13 cellular contexts compared by ENCODE assay signal in the genomic region with DNA sequence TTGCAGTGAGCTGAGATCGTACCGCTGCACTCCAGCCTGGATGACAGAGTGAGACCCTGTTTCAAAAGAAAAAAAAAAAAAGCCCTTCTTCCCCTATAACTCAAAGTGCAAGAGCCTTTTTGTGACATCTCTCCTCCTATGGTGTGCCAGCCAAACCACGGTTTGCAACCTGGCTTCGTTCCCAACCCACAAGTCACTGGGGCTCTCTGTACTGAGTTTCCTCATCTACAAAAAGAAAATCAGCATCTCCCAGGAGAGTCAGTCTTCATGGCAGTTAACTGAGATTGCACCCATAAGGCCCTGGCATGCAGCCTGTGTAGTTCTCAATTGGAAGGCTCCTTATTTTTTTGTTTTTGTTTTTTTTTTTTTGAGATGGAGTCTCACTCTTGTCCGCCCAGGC. TPM values are rescaled to one million over a fixed set of nuclear protein-coding genes. Genes with fewer than 3 reads are reported as not detected.
DNase-seq lines count a peak whose midpoint lies in the region; ATAC-seq and TF ChIP-seq lines count a peak whose summit lies in the region.
"Had no signal": no experiment of that assay in that cellular context is flagged by ENCODE, and none has a peak within 500 bp of the region (broad histone marks: within the 10 kb centered on the region; RNA-seq: fewer than 3 reads in every experiment).

No MANE protein-coding gene starts in this region.

- peaks cover 14 to 25% of the 10 kb centered on the region in 2 donors for H3K36me3 Mint-ChIP-seq in activated naive CD4-positive, alpha-beta T cell treated with anti-CD3 and anti-CD28 coated beads, Interleukin-2, amount 50 U/mL, for 72 hours

- no peak for TF ChIP-seq CTCF in cardiac fibroblast (IDR thresholded peaks at IDR 0.05; ENCODE audit: low read depth, low read length)

- no peaks in the 10 kb centered on the region for H3K9me3 Mint-ChIP-seq in activated naive CD4-positive, alpha-beta T cell treated with anti-CD3 and anti-CD28 coated beads, Interleukin-2, amount 50 U/mL, for 72 hours
- H3K9me3 Mint-ChIP-seq: activated CD4-positive, alpha-beta memory T cell treated with anti-CD3 and anti-CD28 coated beads, Interleukin-2, amount 10 ng/mL, durations not matched to agents 7 days and 5 days; CD4-positive, alpha-beta memory T cell had no signal

- no peak for DNase-seq in activated naive CD4-positive, alpha-beta T cell treated with anti-CD3 and anti-CD28 coated beads, Interleukin-2, amount 50 U/mL, for 72 hours (ENCODE audit: low spot score in 2 of 2)
- no peak for DNase-seq in activated naive CD4-positive, alpha-beta T cell (lab: John Stamatoyannopoulos, UW)
- DNase-seq in NCI-H2196 (lab: John Stamatoyannopoulos, UW; ENCODE audit: unreplicated experiment) (peak; percentile 26), cardiac fibroblast (ENCODE audit: low read depth in 2 of 2) (peak; percentile 76 to 84), stromal cell of bone marrow (ENCODE audit: low read depth) (peak; percentile 61)
- DNase-seq: activated CD4-positive, alpha-beta memory T cell treated with anti-CD3 and anti-CD28 coated beads, Interleukin-2, amount 10 ng/mL, durations not matched to agents 7 days and 5 days; caudate nucleus; CD4-positive, alpha-beta memory T cell; NK-92 treated with Interleukin-12 subunit alpha and Interleukin-12 subunit beta, amount 100 ng/mL, for 24 hours; stimulated activated CD4-positive, alpha-beta T cell treated with anti-CD3 and anti-CD28 coated beads, Interleukin-4, amount 100 ng/mL, for 4 hours had no signal

- peak; percentile 34 to 36 for ATAC-seq in activated naive CD4-positive, alpha-beta T cell treated with anti-CD3 and anti-CD28 coated beads, Interleukin-2, amount 50 U/mL, for 72 hours
- ATAC-seq in HG02970 (IDR thresholded peaks at IDR 0.05; ENCODE audit: low FRiP score, unreplicated experiment) = no peak
- ATAC-seq in HG02610 (IDR thresholded peaks at IDR 0.05; ENCODE audit: unreplicated experiment) = no peak
- no peak for ATAC-seq in HG03342 (IDR thresholded peaks at IDR 0.05; ENCODE audit: unreplicated experiment)

- H3K27ac Mint-ChIP-seq in activated naive CD4-positive, alpha-beta T cell treated with anti-CD3 and anti-CD28 coated beads, Interleukin-2, amount 50 U/mL, for 72 hours = peak overlapping the region in 1 of 2 donors; percentile 46
- H3K27ac Mint-ChIP-seq: activated CD4-positive, alpha-beta memory T cell treated with anti-CD3 and anti-CD28 coated beads, Interleukin-2, amount 10 ng/mL, durations not matched to agents 7 days and 5 days had no signal

- H3K4me3 ChIP-seq in cardiac fibroblast (replicated peaks in 1 of 2; ENCODE audit: low read depth in 2 of 2, low read length in 2 of 2) = no peak overlapping the region

RNA-seq across cellular contexts. Expression of a gene that starts 14.8 kb away (rescaled TPM):
- 10 to 100 TPM; 67.9 to 70.7 TPM for total RNA-seq in activated naive CD4-positive, alpha-beta T cell treated with anti-CD3 and anti-CD28 coated beads, Interleukin-2, amount 50 U/mL, for 72 hours

RNA-seq across cellular contexts. Expression of a gene that starts 34.0 kb away (rescaled TPM):
- 10 to 100 TPM; 51.4 to 57.0 TPM for total RNA-seq in activated naive CD4-positive, alpha-beta T cell treated with anti-CD3 and anti-CD28 coated beads, Interleukin-2, amount 50 U/mL, for 72 hours

RNA-seq across cellular contexts. Expression of a gene that starts 49.9 kb away (rescaled TPM):
- total RNA-seq in activated naive CD4-positive, alpha-beta T cell treated with anti-CD3 and anti-CD28 coated beads, Interleukin-2, amount 50 U/mL, for 72 hours = 1 to 10 TPM; 1.2 to 3.2 TPM

Comparison
In these comparisons a context has a peak if more than half of its experiments do, and no peak if none do; other contexts are left out.
1. ATAC-seq: peak in activated naive CD4-positive, alpha-beta T cell treated with anti-CD3 and anti-CD28 coated beads, Interleukin-2, amount 50 U/mL, for 72 hours (2 of 2); none in HG02970 (single experiment), HG02610 (single experiment) and HG03342 (single experiment).
2. DNase-seq: peak in NCI-H2196 (single experiment), cardiac fibroblast (2 of 2) and stromal cell of bone marrow (single experiment); none in activated naive CD4-positive, alpha-beta T cell treated with anti-CD3 and anti-CD28 coated beads, Interleukin-2, amount 50 U/mL, for 72 hours (0 of 2) and activated naive CD4-positive, alpha-beta T cell (0 of 4).